Comparison of ENCODE assay signal across 19 cellular contexts in genomic region chr10:22697799-22698198, GRCh38. TPM values are rescaled to one million over a fixed set of nuclear protein-coding genes. Genes with fewer than 3 reads are reported as not detected.
DNase-seq lines count a peak whose midpoint lies in the region; ATAC-seq and TF ChIP-seq lines count a peak whose summit lies in the region.
"Had no signal": no experiment of that assay in that cellular context is flagged by ENCODE, and none has a peak within 500 bp of the region (broad histone marks: within the 10 kb centered on the region; RNA-seq: fewer than 3 reads in every experiment).

No MANE protein-coding gene starts in this region.

- H3K27me3 Mint-ChIP-seq in immature natural killer cell (ENCODE audit: low read depth in 3 of 3): no peaks in the 10 kb centered on the region
- H3K27me3 Mint-ChIP-seq in stimulated activated naive CD8-positive, alpha-beta T cell treated with anti-CD3 and anti-CD28 coated beads, Interleukin-15, amount 100 ng/mL, for 72 hours: no peaks in the 10 kb centered on the region

- H3K4me3 ChIP-seq in right cardiac atrium (ENCODE audit: low read length) (no peak overlapping the region), HEK293 (ENCODE audit: low read depth, low read length) (no peak overlapping the region)
- H3K4me3 ChIP-seq: SK-N-MC had no signal

- peak; percentile 15 for ATAC-seq in Right ventricle myocardium superior (ENCODE audit: poor library complexity)
- ATAC-seq in right cardiac atrium: no peak
- no peak for ATAC-seq in stimulated activated naive CD8-positive, alpha-beta T cell treated with anti-CD3 and anti-CD28 coated beads, Interleukin-15, amount 100 ng/mL, for 72 hours
- ATAC-seq: HepG2, PC-3 had no signal

- H3K27me3 ChIP-seq in right cardiac atrium (ENCODE audit: control insufficient read depth, insufficient read depth): no peaks in the 10 kb centered on the region

- WGBS in right cardiac atrium: 87% methylated on average over 10 of the region's 10 CpGs

- no peaks in the 10 kb centered on the region for H3K9me3 Mint-ChIP-seq in immature natural killer cell
- H3K9me3 Mint-ChIP-seq in stimulated activated naive CD8-positive, alpha-beta T cell treated with anti-CD3 and anti-CD28 coated beads, Interleukin-15, amount 100 ng/mL, for 72 hours: no peaks in the 10 kb centered on the region
- H3K9me3 Mint-ChIP-seq: CD14-positive monocyte had no signal

- H3K36me3 Mint-ChIP-seq in immature natural killer cell: no peaks in the 10 kb centered on the region

- CTCF ChIA-PET in HEK293 (lab: Yijun Ruan, JAX): no interaction called here

- H3K4me1 Mint-ChIP-seq in immature natural killer cell: peaks cover 89 to 99% of the 10 kb centered on the region in 2 donors
- H3K4me1 Mint-ChIP-seq in stimulated activated naive CD8-positive, alpha-beta T cell treated with anti-CD3 and anti-CD28 coated beads, Interleukin-15, amount 100 ng/mL, for 72 hours: peaks cover 89% of the 10 kb centered on the region

- intact Hi-C loops in Right ventricle myocardium superior (cut with DNase I) (no loop called here), right cardiac atrium (cut with DNase I) (no loop called here)

- no peaks in the 10 kb centered on the region for H3K36me3 ChIP-seq in HEK293 (ENCODE audit: control insufficient read depth in 2 of 2, insufficient read depth in 1 of 2, low read length in 2 of 2)

- peak overlapping the region in 5 of 6 donors; percentile 66 to 83 (median 82) for H3K27ac Mint-ChIP-seq in immature natural killer cell
- H3K27ac Mint-ChIP-seq in stimulated activated naive CD8-positive, alpha-beta T cell treated with anti-CD3 and anti-CD28 coated beads, Interleukin-15, amount 100 ng/mL, for 72 hours: no peak overlapping the region

- TF ChIP-seq CTCF in HEK293 (tag by site-specific recombination; IDR thresholded peaks at IDR 0.05): no peak

- H3K27ac ChIP-seq in right cardiac atrium (ENCODE audit: low read length): no peak overlapping the region
- no peak overlapping the region for H3K27ac ChIP-seq in HEK293 (ENCODE audit: extremely low read depth, low read depth, low read length)
- H3K27ac ChIP-seq: KMS-11, SK-N-MC had no signal

- H3K9me3 ChIP-seq in right cardiac atrium (ENCODE audit: control insufficient read depth, low read length) (no peaks in the 10 kb centered on the region), HEK293 (ENCODE audit: control insufficient read depth, insufficient read depth, low read depth, low read length) (no peaks in the 10 kb centered on the region)

- H3K4me1 ChIP-seq in right cardiac atrium (ENCODE audit: control insufficient read depth, insufficient read depth, low read length) (peaks cover 8% of the 10 kb centered on the region), HEK293 (ENCODE audit: control insufficient read depth, insufficient read depth, low read length) (peaks cover 2% of the 10 kb centered on the region; the same call in 1 of the 2 replicates)

- DNase-seq in Right ventricle myocardium superior (no peak), right cardiac atrium (no peak), immature natural killer cell (no peak), retina (peak; percentile 57), GDM1 (lab: John Stamatoyannopoulos, UW) (no peak)
- DNase-seq in stimulated activated naive CD8-positive, alpha-beta T cell treated with anti-CD3 and anti-CD28 coated beads, Interleukin-15, amount 100 ng/mL, for 72 hours: no peak
- DNase-seq: ACHN, AML-193, DMS79, NCI-H1436, NCI-H2029, NCI-H2171, NCI-H446 treated with DMSO at 0.1 percent for 48 hours, PC-3 had no signal

- POLR2A ChIA-PET in HEK293 (lab: Yijun Ruan, JAX): no interaction called here

- H3K4me3 Mint-ChIP-seq in immature natural killer cell: peak overlapping the region in 1 of 5 donors; percentile 12
- H3K4me3 Mint-ChIP-seq in stimulated activated naive CD8-positive, alpha-beta T cell treated with anti-CD3 and anti-CD28 coated beads, Interleukin-15, amount 100 ng/mL, for 72 hours: no peak overlapping the region
- H3K4me3 Mint-ChIP-seq: CD14-positive monocyte had no signal

TF ChIP-seq in HEK293, 187 proteins besides CTCF, POLR2A, EP300 and RAD21:
- TF ChIP-seq ZNF10 (tag by site-specific recombination; IDR thresholded peaks at IDR 0.05) (no peak), ZNF350 (tag by site-specific recombination; IDR thresholded peaks at IDR 0.05) (no peak), ZNF292 (tag by site-specific recombination; IDR thresholded peaks at IDR 0.05; ENCODE audit: borderline replicate concordance, low read depth) (no peak), ZNF645 (tag by site-specific recombination; IDR thresholded peaks at IDR 0.05) (no peak), ZSCAN4 (tag by site-specific recombination; IDR thresholded peaks at IDR 0.05) (0 out of 2 replicates have a peak, but pooled peaks have one; percentile 13), ZNF266 (tag by site-specific recombination; IDR thresholded peaks at IDR 0.05; ENCODE audit: low read depth) (no peak), ZNF148 (tag by site-specific recombination; IDR thresholded peaks at IDR 0.05; ENCODE audit: borderline replicate concordance) (no peak), REST (tag by site-specific recombination; IDR thresholded peaks at IDR 0.05) (peak; percentile 43; the same call in 1 of the 2 replicates)
TF ChIP-seq in HEK293: peak in this region for 2.

RNA-seq across cellular contexts. Expression of gene PIP4K2A, which starts 16.6 kb away (rescaled TPM):
- total RNA-seq in Right ventricle myocardium superior: 13.9 TPM
- 10 to 100 TPM; 21.4 to 31.7 (median 24.5) TPM for total RNA-seq in right cardiac atrium
- polyA plus RNA-seq in right cardiac atrium: 10.1 TPM
- 100 to 1,000 TPM in 1 of 3 donors, 10 to 100 TPM in 2; 62.9 to 138 (median 80.3) TPM for polyA plus RNA-seq in immature natural killer cell

Comparison
In these comparisons a context has a peak if more than half of its experiments do, and no peak if none do; other contexts are left out.
1. H3K27ac Mint-ChIP-seq: peak in immature natural killer cell (5 of 6); none in stimulated activated naive CD8-positive, alpha-beta T cell treated with anti-CD3 and anti-CD28 coated beads, Interleukin-15, amount 100 ng/mL, for 72 hours (0 of 2).